In the genomic region with DNA sequence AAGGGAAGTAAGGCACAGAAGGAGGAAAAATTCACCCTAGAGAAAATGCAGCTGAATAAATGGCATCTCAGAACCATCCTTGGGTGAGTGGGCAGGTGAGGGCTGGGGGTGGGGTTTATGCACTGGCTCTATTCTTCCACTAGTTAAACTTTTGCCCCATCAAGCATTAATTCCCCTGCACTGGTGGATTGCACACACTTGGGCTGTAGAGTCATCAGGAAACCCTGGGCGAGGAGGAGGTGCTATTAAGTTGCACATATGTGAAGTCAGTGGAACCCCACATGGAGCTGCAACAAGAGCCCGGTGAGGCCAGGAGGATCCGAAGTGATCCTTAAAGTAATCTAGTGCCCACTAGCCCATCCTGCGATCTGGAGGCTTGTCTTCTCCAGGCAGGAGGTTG, we compare ENCODE assay signal across 19 cellular contexts. TPM values are rescaled to one million over a fixed set of nuclear protein-coding genes. Genes with fewer than 3 reads are reported as not detected.
DNase-seq lines count a peak whose midpoint lies in the region; ATAC-seq and TF ChIP-seq lines count a peak whose summit lies in the region.
"Had no signal": no experiment of that assay in that cellular context is flagged by ENCODE, and none has a peak within 500 bp of the region (broad histone marks: within the 10 kb centered on the region; RNA-seq: fewer than 3 reads in every experiment).

No MANE protein-coding gene starts in this region.

- no peak overlapping the region for H2AFZ ChIP-seq in GM23248

- no peak for ATAC-seq in RWPE2 (ENCODE audit: low read depth)
- ATAC-seq in HG03135 (IDR thresholded peaks at IDR 0.05; ENCODE audit: unreplicated experiment), result no peak

- peak overlapping the region; percentile 23 for H3K27ac Mint-ChIP-seq in type B pancreatic cell
- no peak overlapping the region for H3K27ac Mint-ChIP-seq in activated naive CD8-positive, alpha-beta T cell treated with anti-CD3 and anti-CD28 coated beads for 36 hours

- H3K27me3 ChIP-seq in GM23248 (replicated peaks; ENCODE audit: insufficient read depth) (no peaks in the 10 kb centered on the region), RWPE2 (ENCODE audit: insufficient read depth, poor library complexity, severe bottlenecking) (no peaks in the 10 kb centered on the region), Peyer's patch (no peaks in the 10 kb centered on the region)

- no peaks in the 10 kb centered on the region for H3K36me3 ChIP-seq in GM23248 (ENCODE audit: low read depth)
- no peaks in the 10 kb centered on the region for H3K36me3 ChIP-seq in RWPE2 (ENCODE audit: low read depth)
- no peaks in the 10 kb centered on the region for H3K36me3 ChIP-seq in Peyer's patch

- H3K9me3 Mint-ChIP-seq in type B pancreatic cell, result no peaks in the 10 kb centered on the region
- no peaks in the 10 kb centered on the region for H3K9me3 Mint-ChIP-seq in activated naive CD8-positive, alpha-beta T cell treated with anti-CD3 and anti-CD28 coated beads for 36 hours
- H3K9me3 Mint-ChIP-seq: CD4-positive, CD25-positive, alpha-beta regulatory T cell had no signal

- TF ChIP-seq POLR2A in Peyer's patch (IDR thresholded peaks at IDR 0.05), result no peak

- H3K79me2 ChIP-seq in GM23248 (ENCODE audit: insufficient read depth), result no peaks in the 10 kb centered on the region

- peaks cover 40% of the 10 kb centered on the region for H3K27me3 Mint-ChIP-seq in type B pancreatic cell
- H3K27me3 Mint-ChIP-seq in activated naive CD8-positive, alpha-beta T cell treated with anti-CD3 and anti-CD28 coated beads for 36 hours, result no peaks in the 10 kb centered on the region

- H3K36me3 Mint-ChIP-seq in type B pancreatic cell, result no peaks in the 10 kb centered on the region
- no peaks in the 10 kb centered on the region for H3K36me3 Mint-ChIP-seq in activated naive CD8-positive, alpha-beta T cell treated with anti-CD3 and anti-CD28 coated beads for 36 hours
- H3K36me3 Mint-ChIP-seq: CD4-positive, CD25-positive, alpha-beta regulatory T cell had no signal

- in situ Hi-C loops in GM23248 (cut with MboI), result no loop called here

- H4K20me1 ChIP-seq in GM23248 (ENCODE audit: insufficient read depth), result no peaks in the 10 kb centered on the region

- H3K9ac ChIP-seq in GM23248, result no peak overlapping the region
- H3K9ac ChIP-seq: SK-N-SH had no signal

- TF ChIP-seq CTCF in RWPE2 (IDR thresholded peaks at IDR 0.05; ENCODE audit: poor library complexity, severe bottlenecking) (no peak), type B pancreatic cell (conservative IDR thresholded peaks at IDR 0.05) (no peak), Peyer's patch (IDR thresholded peaks at IDR 0.05) (no peak)

- no peaks in the 10 kb centered on the region for H3K9me2 ChIP-seq in GM23248 (ENCODE audit: insufficient read depth)
- H3K9me2 ChIP-seq: SK-N-SH had no signal

- H3K4me1 ChIP-seq in GM23248 (ENCODE audit: insufficient read depth) (peaks cover 27% of the 10 kb centered on the region), RWPE2 (ENCODE audit: insufficient read depth, poor library complexity, severe bottlenecking) (peaks cover 44% of the 10 kb centered on the region), Peyer's patch (peaks cover 0 to 16% (median 0%) of the 10 kb centered on the region in 4 donors)

- 70 to 74% methylated on average over 4 of the region's 4 CpGs for WGBS in GM23248 (ENCODE audit: low coverage in 1 of 2, low lambda C conversion rate in 2 of 2, missing lambda C conversion rate in 2 of 2), 2 experiments

- H3K4me2 ChIP-seq in GM23248 (ENCODE audit: unreplicated experiment), result no peak overlapping the region
- H3K4me2 ChIP-seq: SK-N-SH had no signal

- H3K4me1 Mint-ChIP-seq in type B pancreatic cell (ENCODE audit: unreplicated experiment), result peaks cover 5% of the 10 kb centered on the region
- peaks cover 3% of the 10 kb centered on the region for H3K4me1 Mint-ChIP-seq in activated naive CD8-positive, alpha-beta T cell treated with anti-CD3 and anti-CD28 coated beads for 36 hours

- H3K9me3 ChIP-seq in GM23248 (ENCODE audit: low read depth), result no peaks in the 10 kb centered on the region
- H3K9me3 ChIP-seq in RWPE2 (ENCODE audit: severe bottlenecking), result no peaks in the 10 kb centered on the region
- no peaks in the 10 kb centered on the region for H3K9me3 ChIP-seq in Peyer's patch
- H3K9me3 ChIP-seq: SK-N-SH had no signal

- H3K4me3 Mint-ChIP-seq in type B pancreatic cell, result no peak overlapping the region
- no peak overlapping the region for H3K4me3 Mint-ChIP-seq in activated naive CD8-positive, alpha-beta T cell treated with anti-CD3 and anti-CD28 coated beads for 36 hours
- H3K4me3 Mint-ChIP-seq: CD4-positive, CD25-positive, alpha-beta regulatory T cell had no signal

- peaks cover 17% of the 10 kb centered on the region for H3F3A ChIP-seq in GM23248 (ENCODE audit: insufficient read depth)

- H3K27ac ChIP-seq in GM23248 (no peak overlapping the region), RWPE2 (ENCODE audit: poor library complexity, severe bottlenecking) (peak overlapping the region; percentile 100), Peyer's patch (no peak overlapping the region)

- DNase-seq in GM23248 (peak; percentile 39), RWPE2 (ENCODE audit: low spot score) (no peak), ecto neural progenitor cell (ENCODE audit: low spot score) (peak; percentile 19), type B pancreatic cell (ENCODE audit: extremely low spot score, unreplicated experiment) (no peak), Peyer's patch (no peak)
- no peak for DNase-seq in activated naive CD8-positive, alpha-beta T cell treated with anti-CD3 and anti-CD28 coated beads for 36 hours
- DNase-seq: CD4-positive, CD25-positive, alpha-beta regulatory T cell; GF-D8; NCI-H1417; NCI-H1694 treated with DMSO at 0.1 percent for 48 hours; NCI-H2081 treated with DMSO at 0.1 percent for 48 hours; NCI-H2171 treated with DMSO at 0.1 percent for 48 hours; NCI-H524 treated with DMSO at 0.1 percent for 48 hours; OCI-M1; RPMI8226; SIG-M5; SK-N-SH had no signal

- no peak overlapping the region for H3K4me3 ChIP-seq in GM23248
- no peak overlapping the region for H3K4me3 ChIP-seq in RWPE2 (ENCODE audit: severe bottlenecking)
- no peak overlapping the region for H3K4me3 ChIP-seq in Peyer's patch

RNA-seq across cellular contexts. Expression of gene DNAJB2, which starts 6.8 kb away (rescaled TPM):
- total RNA-seq in GM23248 (2014; rRNA removed; shearing (Covaris generic)), result 50.5 and 53.7 TPM in 2 replicates
- 11.1 and 12.6 TPM in 2 replicates for polyA plus RNA-seq in GM23248 (2016; fragmentation: Nextera tagmentation; extraction: Ambion mirVana)
- total RNA-seq in type B pancreatic cell (ENCODE audit: low replicate concordance) (68.5 and 109 TPM in 2 replicates), Peyer's patch (10 to 100 TPM; 34.7 to 69.4 (median 58.3) TPM)
- 10 to 100 TPM; 43.8 to 47.5 TPM for total RNA-seq in activated naive CD8-positive, alpha-beta T cell treated with anti-CD3 and anti-CD28 coated beads for 36 hours

RNA-seq across cellular contexts. Expression of gene TUBA4A, which starts 18.6 kb away (rescaled TPM):
- 14.3 and 27.1 TPM in 2 replicates for total RNA-seq in GM23248 (2014; rRNA removed; shearing (Covaris generic))
- polyA plus RNA-seq in GM23248 (2016; fragmentation: Nextera tagmentation; extraction: Ambion mirVana), result 14.5 and 15.5 TPM in 2 replicates
- total RNA-seq in type B pancreatic cell (ENCODE audit: low replicate concordance) (25.4 and 81.1 TPM in 2 replicates), Peyer's patch (100 to 1,000 TPM in 3 of 4 donors, 10 to 100 TPM in 1; 49.5 to 137 (median 129) TPM)
- total RNA-seq in activated naive CD8-positive, alpha-beta T cell treated with anti-CD3 and anti-CD28 coated beads for 36 hours, result 100 to 1,000 TPM; 208 to 212 TPM

RNA-seq across cellular contexts. Expression of gene TUBA4B, which starts 19.3 kb away (rescaled TPM):
- total RNA-seq in GM23248 (2014; rRNA removed; shearing (Covaris generic)), result not detected in 2 replicates
- polyA plus RNA-seq in GM23248 (2016; fragmentation: Nextera tagmentation; extraction: Ambion mirVana), result not detected in 2 replicates
- not detected in 2 replicates for total RNA-seq in type B pancreatic cell (ENCODE audit: low replicate concordance)
- total RNA-seq in Peyer's patch, result not detected
- total RNA-seq in activated naive CD8-positive, alpha-beta T cell treated with anti-CD3 and anti-CD28 coated beads for 36 hours, result not detected
- total RNA-seq: CD4-positive, CD25-positive, alpha-beta regulatory T cell had no signal
- polyA plus RNA-seq: BJ; CD4-positive, CD25-positive, alpha-beta regulatory T cell had no signal

RNA-seq across cellular contexts. Expression of gene STK16, which starts 27.1 kb away (rescaled TPM):
- 15.3 and 16.0 TPM in 2 replicates for total RNA-seq in GM23248 (2014; rRNA removed; shearing (Covaris generic))
- 5.3 and 7.2 TPM in 2 replicates for polyA plus RNA-seq in GM23248 (2016; fragmentation: Nextera tagmentation; extraction: Ambion mirVana)
- 34.2 and 37.5 TPM in 2 replicates for total RNA-seq in type B pancreatic cell (ENCODE audit: low replicate concordance)
- 10 to 100 TPM; 19.4 to 27.1 (median 24.3) TPM for total RNA-seq in Peyer's patch
- 10 to 100 TPM; 27.8 to 30.7 TPM for total RNA-seq in activated naive CD8-positive, alpha-beta T cell treated with anti-CD3 and anti-CD28 coated beads for 36 hours

RNA-seq across cellular contexts. Expression of gene GLB1L, which starts 27.1 kb away (rescaled TPM):
- total RNA-seq in GM23248 (2014; rRNA removed; shearing (Covaris generic)), result 13.4 and 13.5 TPM in 2 replicates
- polyA plus RNA-seq in GM23248 (2016; fragmentation: Nextera tagmentation; extraction: Ambion mirVana), result 3.4 and 3.8 TPM in 2 replicates
- total RNA-seq in type B pancreatic cell (ENCODE audit: low replicate concordance) (4.4 and 16.1 TPM in 2 replicates), Peyer's patch (1 to 10 TPM in 3 of 4 donors, not detected in 1; 2.7 to 9.5 (median 7.0) TPM)
- 1 to 10 TPM; 1.6 to 3.0 TPM for total RNA-seq in activated naive CD8-positive, alpha-beta T cell treated with anti-CD3 and anti-CD28 coated beads for 36 hours

Comparison
In these comparisons a context has a peak if more than half of its experiments do, and no peak if none do; other contexts are left out.
1. DNase-seq: peak in GM23248 (single experiment) and ecto neural progenitor cell (single experiment); none in RWPE2 (single experiment), type B pancreatic cell (single experiment), Peyer's patch (0 of 3) and activated naive CD8-positive, alpha-beta T cell treated with anti-CD3 and anti-CD28 coated beads for 36 hours (single experiment).